ENCODE assay signal across 8 cellular contexts in genomic region chr7:69597278-69598076, GRCh38. TPM values are rescaled to one million over a fixed set of nuclear protein-coding genes. Genes with fewer than 3 reads are reported as not detected.
DNase-seq lines count a peak whose midpoint lies in the region; TF ChIP-seq lines count a peak whose summit lies in the region.

No MANE protein-coding gene starts in this region.

- no peaks in the 10 kb centered on the region for H3K9me3 Mint-ChIP-seq in mesothelial cell of epicardium
- H3K9me3 Mint-ChIP-seq in type B pancreatic cell, result no peaks in the 10 kb centered on the region

- H3K27me3 Mint-ChIP-seq in mesothelial cell of epicardium (ENCODE audit: low read depth) (peaks cover 11% of the 10 kb centered on the region), type B pancreatic cell (peaks cover 19% of the 10 kb centered on the region)

- H3K4me1 Mint-ChIP-seq in mesothelial cell of epicardium (peaks cover 9% of the 10 kb centered on the region), type B pancreatic cell (ENCODE audit: unreplicated experiment) (peaks cover 6% of the 10 kb centered on the region)

- H3K4me1 ChIP-seq in GM23248 (ENCODE audit: insufficient read depth) (no peaks in the 10 kb centered on the region), colonic mucosa (no peaks in the 10 kb centered on the region)

- in situ Hi-C loops in GM23248 (cut with MboI), result no loop called here

- H4K20me1 ChIP-seq in GM23248 (ENCODE audit: insufficient read depth), result no peaks in the 10 kb centered on the region

- H3K4me3 Mint-ChIP-seq in mesothelial cell of epicardium (peak overlapping the region; percentile 70), type B pancreatic cell (peak overlapping the region; percentile 91)

- H3K4me3 ChIP-seq in GM23248 (peak overlapping the region; percentile 96), colonic mucosa (peak overlapping the region; percentile 50)

- H3K36me3 Mint-ChIP-seq in mesothelial cell of epicardium (no peaks in the 10 kb centered on the region), type B pancreatic cell (no peaks in the 10 kb centered on the region)

- TF ChIP-seq CTCF in GM10266 (IDR thresholded peaks at IDR 0.05; ENCODE audit: control insufficient read depth, insufficient read depth, low read depth, missing control alignments), result no peak
- no peak for TF ChIP-seq CTCF in colonic mucosa (IDR thresholded peaks at IDR 0.05)
- TF ChIP-seq CTCF in mesothelial cell of epicardium (IDR thresholded peaks at IDR 0.05; ENCODE audit: unreplicated experiment), result no peak
- no peak for TF ChIP-seq CTCF in type B pancreatic cell (conservative IDR thresholded peaks at IDR 0.05)

- H3F3A ChIP-seq in GM23248 (ENCODE audit: insufficient read depth), result peaks cover 25% of the 10 kb centered on the region

- H3K27me3 ChIP-seq in GM23248 (replicated peaks; ENCODE audit: insufficient read depth) (peaks cover 16% of the 10 kb centered on the region), colonic mucosa (peaks cover 36% of the 10 kb centered on the region)

- H3K27ac ChIP-seq in GM23248, result no peak overlapping the region
- peak overlapping the region; percentile 36 for H3K27ac ChIP-seq in colonic mucosa

- H3K9me3 ChIP-seq in GM23248 (ENCODE audit: low read depth), result no peaks in the 10 kb centered on the region
- no peaks in the 10 kb centered on the region for H3K9me3 ChIP-seq in colonic mucosa

- 0 to 1% methylated on average over 34 to 59 of the region's 78 CpGs for WGBS in GM23248 (ENCODE audit: low coverage in 1 of 2, low lambda C conversion rate in 2 of 2, missing lambda C conversion rate in 2 of 2), 2 experiments

- intact Hi-C loops in colonic mucosa (cut with DNase I), result no loop called here

- H3K27ac Mint-ChIP-seq in mesothelial cell of epicardium (peak overlapping the region; percentile 33), type B pancreatic cell (peak overlapping the region; percentile 92)

- H3K36me3 ChIP-seq in GM23248 (ENCODE audit: low read depth), result no peaks in the 10 kb centered on the region
- H3K36me3 ChIP-seq in colonic mucosa, result no peaks in the 10 kb centered on the region

- H3K79me2 ChIP-seq in GM23248 (ENCODE audit: insufficient read depth), result no peaks in the 10 kb centered on the region

- H3K9ac ChIP-seq in GM23248 (peak overlapping the region; percentile 52), colonic mucosa (ENCODE audit: low read depth in 2 of 2, low read length in 2 of 2) (peak overlapping the region in 1 of 2 donors; percentile 26)

- H3K4me2 ChIP-seq in GM23248 (ENCODE audit: unreplicated experiment), result peak overlapping the region; percentile 75

- H2AFZ ChIP-seq in GM23248, result peak overlapping the region; percentile 72

- H3K9me2 ChIP-seq in GM23248 (ENCODE audit: insufficient read depth), result no peaks in the 10 kb centered on the region

- DNase-seq in GM10266 (ENCODE audit: extremely low spot score) (peak; percentile 39), GM23248 (peak; percentile 42), NCI-H1092 (lab: John Stamatoyannopoulos, UW) (peak; percentile 37), colonic mucosa (peak; percentile 22), mesothelial cell of epicardium (ENCODE audit: low spot score in 2 of 2, unreplicated experiment in 2 of 2) (peak; percentile 43 to 67), type B pancreatic cell (ENCODE audit: extremely low spot score, unreplicated experiment) (peak; percentile 80), RPMI8226 (no peak)
- no peak for DNase-seq in stimulated activated CD4-positive, alpha-beta T cell treated with anti-CD3 and anti-CD28 coated beads, Interleukin-12 subunit alpha, Interleukin-12 subunit beta, amount 100 ng/mL, for 4 hours

RNA-seq across cellular contexts. Expression of gene AUTS2, which starts 0.8 kb away (rescaled TPM):
- 1.4 and 3.0 TPM in 2 replicates for total RNA-seq in GM23248 (2014; rRNA removed; shearing (Covaris generic))
- 2.5 and 4.4 TPM in 2 replicates for polyA plus RNA-seq in GM23248 (2016; fragmentation: Nextera tagmentation; extraction: Ambion mirVana)
- total RNA-seq in colonic mucosa (10 to 100 TPM; 39.8 to 42.3 TPM), mesothelial cell of epicardium (116 to 135 TPM (median 122 TPM) in 3 replicates), type B pancreatic cell (ENCODE audit: low replicate concordance) (53.8 and 94.1 TPM in 2 replicates)

Comparison
In these comparisons a context has a peak if more than half of its experiments do, and no peak if none do; other contexts are left out.
1. DNase-seq: peak in GM10266 (single experiment), GM23248 (single experiment), NCI-H1092 (single experiment), colonic mucosa (single experiment), mesothelial cell of epicardium (2 of 2) and type B pancreatic cell (single experiment); none in stimulated activated CD4-positive, alpha-beta T cell treated with anti-CD3 and anti-CD28 coated beads, Interleukin-12 subunit alpha, Interleukin-12 subunit beta, amount 100 ng/mL, for 4 hours (single experiment) and RPMI8226 (single experiment).
2. RNA of gene AUTS2, which starts 0.8 kb away (total RNA-seq): 116 to 135 TPM in mesothelial cell of epicardium, 53.8 to 94.1 TPM in type B pancreatic cell and 39.8 to 42.3 TPM in colonic mucosa; 1.4 to 3.0 TPM in GM23248; every median in the first group is over 10 times any median in the second.